17 cellular contexts compared by ENCODE assay signal in genomic region chr10:75293456-75293840, GRCh38. TPM values are rescaled to one million over a fixed set of nuclear protein-coding genes. Genes with fewer than 3 reads are reported as not detected.
DNase-seq lines count a peak whose midpoint lies in the region; ATAC-seq and TF ChIP-seq lines count a peak whose summit lies in the region.
"Had no signal": no experiment of that assay in that cellular context is flagged by ENCODE, and none has a peak within 500 bp of the region (broad histone marks: within the 10 kb centered on the region; RNA-seq: fewer than 3 reads in every experiment).

No MANE protein-coding gene starts in this region.

- POLR2A ChIA-PET in naive thymus-derived CD4-positive, alpha-beta T cell (lab: Charles Lee): interaction anchor here (0.9 kb wide), 1 partner anchor 57 kb away, joined by 3 read pairs; the partner anchor contains the start of gene COMTD1

- no peaks in the 10 kb centered on the region for H3K36me3 Mint-ChIP-seq in activated naive CD4-positive, alpha-beta T cell treated with anti-CD3 and anti-CD28 coated beads, Interleukin-2, amount 50 U/mL, for 24 hours
- peaks cover 0 to 9% of the 10 kb centered on the region in 2 donors for H3K36me3 Mint-ChIP-seq in activated naive CD4-positive, alpha-beta T cell treated with anti-CD3 and anti-CD28 coated beads, Interleukin-2, amount 50 U/mL, for 72 hours
- no peaks in the 10 kb centered on the region for H3K36me3 Mint-ChIP-seq in T-helper 17 cell (ENCODE audit: low read depth)
- peaks cover 0 to 10% (median 4%) of the 10 kb centered on the region in 5 donors for H3K36me3 Mint-ChIP-seq in naive thymus-derived CD4-positive, alpha-beta T cell
- peaks cover 10% of the 10 kb centered on the region for H3K36me3 Mint-ChIP-seq in nephron progenitor cell (ENCODE audit: low read depth)

- peak overlapping the region; percentile 48 for H3K27ac Mint-ChIP-seq in activated naive CD4-positive, alpha-beta T cell treated with anti-CD3 and anti-CD28 coated beads, Interleukin-2, amount 50 U/mL, for 24 hours
- peak overlapping the region in 1 of 2 donors; percentile 26 for H3K27ac Mint-ChIP-seq in activated naive CD4-positive, alpha-beta T cell treated with anti-CD3 and anti-CD28 coated beads, Interleukin-2, amount 50 U/mL, for 72 hours
- H3K27ac Mint-ChIP-seq in T-helper 17 cell: no peak overlapping the region
- H3K27ac Mint-ChIP-seq in naive thymus-derived CD4-positive, alpha-beta T cell: peak overlapping the region in 2 of 9 donors; percentile 31 to 34
- no peak overlapping the region for H3K27ac Mint-ChIP-seq in nephron progenitor cell
- H3K27ac Mint-ChIP-seq: activated CD4-positive, alpha-beta T cell treated with anti-CD3 and anti-CD28 coated beads, Interleukin-2, amount 10 ng/mL, durations not matched to agents 24 days and 14 days; activated T-helper 1 cell treated with anti-CD3 and anti-CD28 coated beads, Interleukin-12 subunit alpha, Interleukin-12 subunit beta, Interleukin-2, Interleukin-4 antibody, amounts not matched to agents 30 ng/mL and 10 ng/mL and 1 ng/mL, durations not matched to agents 14 hours and 24 hours and 36 hours had no signal

- TF ChIP-seq EP300 in upper lobe of left lung (IDR thresholded peaks at IDR 0.05): no peak

- H3K27me3 ChIP-seq in naive thymus-derived CD4-positive, alpha-beta T cell (ENCODE audit: control insufficient read depth in 2 of 2, insufficient read depth in 2 of 2, low read length in 2 of 2): peaks cover 0 to 3% of the 10 kb centered on the region in 2 donors
- no peaks in the 10 kb centered on the region for H3K27me3 ChIP-seq in upper lobe of left lung
- H3K27me3 ChIP-seq: gastroesophageal sphincter, tibial nerve had no signal

- peaks cover 7% of the 10 kb centered on the region for H3K27me3 Mint-ChIP-seq in activated naive CD4-positive, alpha-beta T cell treated with anti-CD3 and anti-CD28 coated beads, Interleukin-2, amount 50 U/mL, for 24 hours
- H3K27me3 Mint-ChIP-seq in T-helper 17 cell (peaks cover 20% of the 10 kb centered on the region), nephron progenitor cell (ENCODE audit: low read depth, poor library complexity) (peaks cover 8% of the 10 kb centered on the region)
- peaks cover 5 to 37% (median 9%) of the 10 kb centered on the region in 5 donors for H3K27me3 Mint-ChIP-seq in naive thymus-derived CD4-positive, alpha-beta T cell

- H3K4me1 Mint-ChIP-seq in activated naive CD4-positive, alpha-beta T cell treated with anti-CD3 and anti-CD28 coated beads, Interleukin-2, amount 50 U/mL, for 24 hours: peaks cover 4% of the 10 kb centered on the region
- no peaks in the 10 kb centered on the region for H3K4me1 Mint-ChIP-seq in T-helper 17 cell
- H3K4me1 Mint-ChIP-seq in naive thymus-derived CD4-positive, alpha-beta T cell: peaks cover 0 to 4% (median 0%) of the 10 kb centered on the region in 7 donors
- H3K4me1 Mint-ChIP-seq in nephron progenitor cell: peaks cover 32% of the 10 kb centered on the region
- H3K4me1 Mint-ChIP-seq: activated CD4-positive, alpha-beta T cell treated with anti-CD3 and anti-CD28 coated beads, Interleukin-2, amount 10 ng/mL, durations not matched to agents 24 days and 14 days had no signal

- H3K9me3 ChIP-seq in T-helper 17 cell (ENCODE audit: control insufficient read depth, low read length, poor library complexity, severe bottlenecking) (no peaks in the 10 kb centered on the region), upper lobe of left lung (peaks cover 0 to 10% (median 0%) of the 10 kb centered on the region in 4 donors)
- H3K9me3 ChIP-seq in naive thymus-derived CD4-positive, alpha-beta T cell (ENCODE audit: control insufficient read depth in 2 of 3, low read length in 3 of 3): no peaks in the 10 kb centered on the region

- WGBS in upper lobe of left lung, 2 donors: 77 to 90% methylated on average over 3 of the region's 3 CpGs

- TF ChIP-seq CTCF in upper lobe of left lung (IDR thresholded peaks at IDR 0.05) (no peak), nephron progenitor cell (IDR thresholded peaks at IDR 0.05) (no peak)

- no peaks in the 10 kb centered on the region for H3K36me3 ChIP-seq in naive thymus-derived CD4-positive, alpha-beta T cell (ENCODE audit: control insufficient read depth in 2 of 3, insufficient read depth in 3 of 3, low read length in 3 of 3)
- no peaks in the 10 kb centered on the region for H3K36me3 ChIP-seq in upper lobe of left lung
- H3K36me3 ChIP-seq: gastroesophageal sphincter, tibial nerve had no signal

- peak overlapping the region; percentile 15 for H3K4me3 Mint-ChIP-seq in activated naive CD4-positive, alpha-beta T cell treated with anti-CD3 and anti-CD28 coated beads, Interleukin-2, amount 50 U/mL, for 24 hours
- H3K4me3 Mint-ChIP-seq in T-helper 17 cell: peak overlapping the region; percentile 26
- peak overlapping the region in 6 of 10 donors; percentile 4 to 66 (median 53) for H3K4me3 Mint-ChIP-seq in naive thymus-derived CD4-positive, alpha-beta T cell
- no peak overlapping the region for H3K4me3 Mint-ChIP-seq in nephron progenitor cell
- H3K4me3 Mint-ChIP-seq: activated CD4-positive, alpha-beta T cell treated with anti-CD3 and anti-CD28 coated beads, Interleukin-2, amount 10 ng/mL, durations not matched to agents 24 days and 14 days; activated T-helper 1 cell treated with anti-CD3 and anti-CD28 coated beads, Interleukin-12 subunit alpha, Interleukin-12 subunit beta, Interleukin-2, Interleukin-4 antibody, amounts not matched to agents 30 ng/mL and 10 ng/mL and 1 ng/mL, durations not matched to agents 14 hours and 24 hours and 36 hours had no signal

- TF ChIP-seq POLR2A in upper lobe of left lung (IDR thresholded peaks at IDR 0.05): no peak

- no peak for DNase-seq in activated naive CD4-positive, alpha-beta T cell treated with anti-CD3 and anti-CD28 coated beads, Interleukin-2, amount 50 U/mL, for 72 hours (ENCODE audit: low spot score in 2 of 2)
- DNase-seq in T-helper 17 cell (no peak), upper lobe of left lung (no peak), SHP77 treated with DMSO at 0.1 percent for 48 hours (lab: John Stamatoyannopoulos, UW) (no peak), Ammon's horn (ENCODE audit: low spot score) (no peak), nephron progenitor cell (no peak)
- no peak for DNase-seq in naive thymus-derived CD4-positive, alpha-beta T cell
- DNase-seq: activated CD4-positive, alpha-beta T cell treated with anti-CD3 and anti-CD28 coated beads, Interleukin-2, amount 10 ng/mL, durations not matched to agents 24 days and 14 days; aorta; effector CD4-positive, alpha-beta T cell; KBM-7; NCI-H1436; stimulated activated CD4-positive, alpha-beta T cell treated with anti-CD3 and anti-CD28 coated beads, Interleukin-12 subunit alpha, Interleukin-12 subunit beta, amount 100 ng/mL, for 4 hours had no signal

- no peak for ATAC-seq in activated naive CD4-positive, alpha-beta T cell treated with anti-CD3 and anti-CD28 coated beads, Interleukin-2, amount 50 U/mL, for 72 hours
- ATAC-seq in T-helper 17 cell (no peak), upper lobe of left lung (ENCODE audit: low FRiP score in 2 of 2) (no peak)
- no peak for ATAC-seq in naive thymus-derived CD4-positive, alpha-beta T cell
- ATAC-seq: gastroesophageal sphincter had no signal

- H3K4me1 ChIP-seq in naive thymus-derived CD4-positive, alpha-beta T cell (ENCODE audit: control insufficient read depth in 2 of 2, insufficient read depth in 2 of 2, low read length in 2 of 2): no peaks in the 10 kb centered on the region
- peaks cover 19 to 28% (median 25%) of the 10 kb centered on the region in 4 donors for H3K4me1 ChIP-seq in upper lobe of left lung

- peaks cover 9% of the 10 kb centered on the region for H3K9me3 Mint-ChIP-seq in activated naive CD4-positive, alpha-beta T cell treated with anti-CD3 and anti-CD28 coated beads, Interleukin-2, amount 50 U/mL, for 24 hours
- peaks cover 7 to 9% of the 10 kb centered on the region in 2 donors for H3K9me3 Mint-ChIP-seq in activated naive CD4-positive, alpha-beta T cell treated with anti-CD3 and anti-CD28 coated beads, Interleukin-2, amount 50 U/mL, for 72 hours
- H3K9me3 Mint-ChIP-seq in naive thymus-derived CD4-positive, alpha-beta T cell: peaks cover 2 to 16% (median 7%) of the 10 kb centered on the region in 11 donors
- peaks cover 21% of the 10 kb centered on the region for H3K9me3 Mint-ChIP-seq in nephron progenitor cell
- H3K9me3 Mint-ChIP-seq: activated CD4-positive, alpha-beta T cell treated with anti-CD3 and anti-CD28 coated beads, Interleukin-2, amount 10 ng/mL, durations not matched to agents 24 days and 14 days; activated T-helper 1 cell treated with anti-CD3 and anti-CD28 coated beads, Interleukin-12 subunit alpha, Interleukin-12 subunit beta, Interleukin-2, Interleukin-4 antibody, amounts not matched to agents 30 ng/mL and 10 ng/mL and 1 ng/mL, durations not matched to agents 14 hours and 24 hours and 36 hours had no signal

- no peak overlapping the region for H3K27ac ChIP-seq in naive thymus-derived CD4-positive, alpha-beta T cell (ENCODE audit: low read depth, low read length)
- peak overlapping the region; percentile 85 to 96 (median 92) for H3K27ac ChIP-seq in upper lobe of left lung

- CTCF ChIA-PET in naive thymus-derived CD4-positive, alpha-beta T cell (lab: Charles Lee): interaction anchor here (0.6 kb wide), 1 partner anchor 63 kb away, joined by 7 read pairs; no protein-coding TSS in a partner anchor

- intact Hi-C loops in naive thymus-derived CD4-positive, alpha-beta T cell (cut with micrococcal nuclease): no loop called here

- H3K4me3 ChIP-seq in naive thymus-derived CD4-positive, alpha-beta T cell (ENCODE audit: low read length): no peak overlapping the region
- H3K4me3 ChIP-seq in upper lobe of left lung: no peak overlapping the region

RNA-seq across cellular contexts. Expression of gene COMTD1, which starts 57.7 kb away (rescaled TPM):
- 10 to 100 TPM; 34.7 to 40.1 TPM for total RNA-seq in activated naive CD4-positive, alpha-beta T cell treated with anti-CD3 and anti-CD28 coated beads, Interleukin-2, amount 50 U/mL, for 72 hours
- total RNA-seq in T-helper 17 cell: 10 to 100 TPM; 18.1 to 23.8 TPM
- 10 to 100 TPM; 10.1 to 29.2 (median 15.8) TPM for total RNA-seq in naive thymus-derived CD4-positive, alpha-beta T cell
- polyA plus RNA-seq in naive thymus-derived CD4-positive, alpha-beta T cell: 10 to 100 TPM in 1 of 2 donors, 1 to 10 TPM in 1; 8.8 to 14.8 TPM
- total RNA-seq in upper lobe of left lung: 10 to 100 TPM; 28.0 to 56.6 (median 35.6) TPM
